In genomic region chr14:24215495-24216344, GRCh38 we compare ENCODE assay signal across 8 cellular contexts. TPM values are rescaled to one million over a fixed set of nuclear protein-coding genes. Genes with fewer than 3 reads are reported as not detected.
DNase-seq lines count a peak whose midpoint lies in the region; ATAC-seq and TF ChIP-seq lines count a peak whose summit lies in the region.

Gene MDP1 (minus strand): TSS chr14:24216066. CDS start chr14:24215955, 111 bp downstream.

- no peaks in the 10 kb centered on the region for H3K27me3 ChIP-seq in PC-9 (ENCODE audit: insufficient read depth, low read depth)
- peaks cover 0 to 6% (median 0%) of the 10 kb centered on the region in 4 donors for H3K27me3 ChIP-seq in esophagus muscularis mucosa

- peaks cover 14% of the 10 kb centered on the region; the same call in 1 of the 2 replicates for H3F3A ChIP-seq in PC-9 (ENCODE audit: insufficient read depth, low read depth)

- TF ChIP-seq EP300 in Ishikawa (IDR thresholded peaks at IDR 0.05; ENCODE audit: borderline replicate concordance) (no peak; the same call in 1 of the 2 replicates), esophagus muscularis mucosa (IDR thresholded peaks at IDR 0.05) (no peak)

- POLR2A ChIA-PET in PC-9 (lab: Charles Lee; ENCODE audit: unreplicated experiment), result interaction anchor here (0.5 to 0.7 kb wide), 2 partner anchors 33 to 84 kb away, joined by 3 to 4 read pairs; partner anchors contain the start of genes DHRS1 and NOP9

- CTCF ChIA-PET in PC-9 (lab: Charles Lee), result interaction anchor here (0.7 to 0.8 kb wide), 2 partner anchors 81 to 161 kb away, joined by 3 to 4 read pairs; no protein-coding TSS in a partner anchor

- H3K4me3 Mint-ChIP-seq in activated T-cell treated with anti-CD3 and anti-CD28 coated beads, Interleukin-2, amount 50 U/mL, for 24 hours, result peak within 1 kb of the TSS; percentile 94
- H3K4me3 Mint-ChIP-seq in naive B cell, result peak within 1 kb of the TSS; percentile 91 to 97 (median 94)
- H3K4me3 Mint-ChIP-seq in stimulated activated memory B cell treated with anti-CD40 and anti-IgM and Interleukin-4, amounts not matched to agents 10 μg/mL and 1 μg/mL and 100 μg/mL, for 72 hours, result peak within 1 kb of the TSS; percentile 93

- H3K36me3 ChIP-seq in PC-9 (ENCODE audit: low read depth) (no peaks in the 10 kb centered on the region), esophagus muscularis mucosa (peaks cover 0 to 28% (median 20%) of the 10 kb centered on the region in 4 donors)

- no peaks in the 10 kb centered on the region for H3K9me2 ChIP-seq in PC-9 (ENCODE audit: insufficient read depth)

- peaks cover 51% of the 10 kb centered on the region for H3K4me1 Mint-ChIP-seq in activated T-cell treated with anti-CD3 and anti-CD28 coated beads, Interleukin-2, amount 50 U/mL, for 24 hours (ENCODE audit: low read depth)
- H3K4me1 Mint-ChIP-seq in naive B cell, result peaks cover 37 to 59% (median 43%) of the 10 kb centered on the region in 3 donors
- peaks cover 44% of the 10 kb centered on the region for H3K4me1 Mint-ChIP-seq in stimulated activated memory B cell treated with anti-CD40 and anti-IgM and Interleukin-4, amounts not matched to agents 10 μg/mL and 1 μg/mL and 100 μg/mL, for 72 hours

- H3K9me3 Mint-ChIP-seq in activated T-cell treated with anti-CD3 and anti-CD28 coated beads, Interleukin-2, amount 50 U/mL, for 24 hours, result no peaks in the 10 kb centered on the region
- H3K9me3 Mint-ChIP-seq in naive B cell, result no peaks in the 10 kb centered on the region
- H3K9me3 Mint-ChIP-seq in stimulated activated memory B cell treated with anti-CD40 and anti-IgM and Interleukin-4, amounts not matched to agents 10 μg/mL and 1 μg/mL and 100 μg/mL, for 72 hours, result no peaks in the 10 kb centered on the region

- BruUV-seq in PC-9 (replicated peaks; lab: Mats Ljungman, UMichigan), result no TSS peak

- no peaks in the 10 kb centered on the region; the same call in 1 of the 2 replicates for H4K20me1 ChIP-seq in PC-9 (ENCODE audit: insufficient read depth)

- H3K27ac ChIP-seq in PC-9 (peak within 1 kb of the TSS; percentile 36; the same call in 1 of the 2 replicates), esophagus muscularis mucosa (replicated peaks in 1 of 4) (peak within 1 kb of the TSS; percentile 92 to 99 (median 96))

- DNase-seq in DMS53 treated with DMSO at 0.1 percent for 48 hours (lab: John Stamatoyannopoulos, UW; ENCODE audit: unreplicated experiment) (peak; percentile 66), PC-9 (peak; percentile 66 to 74), esophagus muscularis mucosa (ENCODE audit: extremely low spot score) (peak; percentile 96), naive B cell (peak; percentile 85)
- DNase-seq in activated T-cell treated with anti-CD3 and anti-CD28 coated beads, Interleukin-2, amount 50 U/mL, for 24 hours, result peak; percentile 87

- under 1% methylated on average over 15 of the region's 40 CpGs for WGBS in esophagus muscularis mucosa

- peaks cover 74% of the 10 kb centered on the region for H3K36me3 Mint-ChIP-seq in activated T-cell treated with anti-CD3 and anti-CD28 coated beads, Interleukin-2, amount 50 U/mL, for 24 hours (ENCODE audit: low read depth)
- H3K36me3 Mint-ChIP-seq in naive B cell, result peaks cover 0 to 10% of the 10 kb centered on the region in 2 donors
- peaks cover 15% of the 10 kb centered on the region for H3K36me3 Mint-ChIP-seq in stimulated activated memory B cell treated with anti-CD40 and anti-IgM and Interleukin-4, amounts not matched to agents 10 μg/mL and 1 μg/mL and 100 μg/mL, for 72 hours

- H3K79me2 ChIP-seq in PC-9 (ENCODE audit: low read depth), result peaks cover 13% of the 10 kb centered on the region

- ATAC-seq in GM21576 (IDR thresholded peaks at IDR 0.05; ENCODE audit: unreplicated experiment) (peak; percentile 60), naive B cell (ENCODE audit: low read depth in 2 of 2) (peak; percentile 71 to 72)
- ATAC-seq in stimulated activated memory B cell treated with anti-CD40 and anti-IgM and Interleukin-4, amounts not matched to agents 10 μg/mL and 1 μg/mL and 100 μg/mL, for 72 hours, result peak; percentile 90

- H3K4me3 ChIP-seq in PC-9 (peak within 1 kb of the TSS; percentile 73), esophagus muscularis mucosa (peak within 1 kb of the TSS; percentile 63 to 78 (median 73))

- peak within 1 kb of the TSS; percentile 80 for H3K4me2 ChIP-seq in PC-9

- H3K27me3 Mint-ChIP-seq in activated T-cell treated with anti-CD3 and anti-CD28 coated beads, Interleukin-2, amount 50 U/mL, for 24 hours, result no peaks in the 10 kb centered on the region
- H3K27me3 Mint-ChIP-seq in naive B cell, result no peaks in the 10 kb centered on the region
- no peaks in the 10 kb centered on the region for H3K27me3 Mint-ChIP-seq in stimulated activated memory B cell treated with anti-CD40 and anti-IgM and Interleukin-4, amounts not matched to agents 10 μg/mL and 1 μg/mL and 100 μg/mL, for 72 hours

- peaks cover 10% of the 10 kb centered on the region; the same call in 1 of the 2 replicates for H3K4me1 ChIP-seq in PC-9 (replicated peaks; ENCODE audit: insufficient read depth)
- H3K4me1 ChIP-seq in esophagus muscularis mucosa, result peaks cover 26 to 48% (median 43%) of the 10 kb centered on the region in 4 donors

- intact Hi-C loops in PC-9 (cut with micrococcal nuclease; ENCODE audit: unreplicated experiment) (no loop called here), esophagus muscularis mucosa (cut with DNase I) (no loop called here)

- H3K27ac Mint-ChIP-seq in activated T-cell treated with anti-CD3 and anti-CD28 coated beads, Interleukin-2, amount 50 U/mL, for 24 hours, result peak within 1 kb of the TSS; percentile 97
- H3K27ac Mint-ChIP-seq in naive B cell, result peak within 1 kb of the TSS; percentile 79 to 99 (median 98)
- H3K27ac Mint-ChIP-seq in stimulated activated memory B cell treated with anti-CD40 and anti-IgM and Interleukin-4, amounts not matched to agents 10 μg/mL and 1 μg/mL and 100 μg/mL, for 72 hours, result peak within 1 kb of the TSS; percentile 94

- H2AFZ ChIP-seq in PC-9, result peak within 1 kb of the TSS; percentile 96

- TF ChIP-seq POLR2A in esophagus muscularis mucosa (IDR thresholded peaks at IDR 0.05; ENCODE audit: low read depth), result peak; percentile 50

- TF ChIP-seq RAD21 in Ishikawa (IDR thresholded peaks at IDR 0.05; ENCODE audit: low read depth), result peak; percentile 62

- H3K9me3 ChIP-seq in PC-9 (ENCODE audit: insufficient read depth, low read depth) (no peaks in the 10 kb centered on the region), esophagus muscularis mucosa (no peaks in the 10 kb centered on the region)

- TF ChIP-seq CTCF in PC-9 (conservative IDR thresholded peaks at IDR 0.05) (no peak), esophagus muscularis mucosa (IDR thresholded peaks at IDR 0.05) (peak; percentile 49 to 60 (median 53))

TF ChIP-seq in Ishikawa, 13 proteins besides CTCF, POLR2A, EP300 and RAD21:
- TF ChIP-seq, protein P1, sequence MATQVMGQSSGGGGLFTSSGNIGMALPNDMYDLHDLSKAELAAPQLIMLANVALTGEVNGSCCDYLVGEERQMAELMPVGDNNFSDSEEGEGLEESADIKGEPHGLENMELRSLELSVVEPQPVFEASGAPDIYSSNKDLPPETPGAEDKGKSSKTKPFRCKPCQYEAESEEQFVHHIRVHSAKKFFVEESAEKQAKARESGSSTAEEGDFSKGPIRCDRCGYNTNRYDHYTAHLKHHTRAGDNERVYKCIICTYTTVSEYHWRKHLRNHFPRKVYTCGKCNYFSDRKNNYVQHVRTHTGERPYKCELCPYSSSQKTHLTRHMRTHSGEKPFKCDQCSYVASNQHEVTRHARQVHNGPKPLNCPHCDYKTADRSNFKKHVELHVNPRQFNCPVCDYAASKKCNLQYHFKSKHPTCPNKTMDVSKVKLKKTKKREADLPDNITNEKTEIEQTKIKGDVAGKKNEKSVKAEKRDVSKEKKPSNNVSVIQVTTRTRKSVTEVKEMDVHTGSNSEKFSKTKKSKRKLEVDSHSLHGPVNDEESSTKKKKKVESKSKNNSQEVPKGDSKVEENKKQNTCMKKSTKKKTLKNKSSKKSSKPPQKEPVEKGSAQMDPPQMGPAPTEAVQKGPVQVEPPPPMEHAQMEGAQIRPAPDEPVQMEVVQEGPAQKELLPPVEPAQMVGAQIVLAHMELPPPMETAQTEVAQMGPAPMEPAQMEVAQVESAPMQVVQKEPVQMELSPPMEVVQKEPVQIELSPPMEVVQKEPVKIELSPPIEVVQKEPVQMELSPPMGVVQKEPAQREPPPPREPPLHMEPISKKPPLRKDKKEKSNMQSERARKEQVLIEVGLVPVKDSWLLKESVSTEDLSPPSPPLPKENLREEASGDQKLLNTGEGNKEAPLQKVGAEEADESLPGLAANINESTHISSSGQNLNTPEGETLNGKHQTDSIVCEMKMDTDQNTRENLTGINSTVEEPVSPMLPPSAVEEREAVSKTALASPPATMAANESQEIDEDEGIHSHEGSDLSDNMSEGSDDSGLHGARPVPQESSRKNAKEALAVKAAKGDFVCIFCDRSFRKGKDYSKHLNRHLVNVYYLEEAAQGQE (IDR thresholded peaks at IDR 0.05; ENCODE audit: low read depth), result no peak
- no peak for TF ChIP-seq FOXM1 (IDR thresholded peaks at IDR 0.05; ENCODE audit: borderline replicate concordance, low read depth)
- peak; percentile 63; the same call in 1 of the 2 replicates for TF ChIP-seq TAF1 (IDR thresholded peaks at IDR 0.05; ENCODE audit: low read depth)
- TF ChIP-seq YY1 (IDR thresholded peaks at IDR 0.05; ENCODE audit: low read depth), result peak; percentile 87
- peak; percentile 70 for TF ChIP-seq MAX (IDR thresholded peaks at IDR 0.05)
- TF ChIP-seq, protein P2, sequence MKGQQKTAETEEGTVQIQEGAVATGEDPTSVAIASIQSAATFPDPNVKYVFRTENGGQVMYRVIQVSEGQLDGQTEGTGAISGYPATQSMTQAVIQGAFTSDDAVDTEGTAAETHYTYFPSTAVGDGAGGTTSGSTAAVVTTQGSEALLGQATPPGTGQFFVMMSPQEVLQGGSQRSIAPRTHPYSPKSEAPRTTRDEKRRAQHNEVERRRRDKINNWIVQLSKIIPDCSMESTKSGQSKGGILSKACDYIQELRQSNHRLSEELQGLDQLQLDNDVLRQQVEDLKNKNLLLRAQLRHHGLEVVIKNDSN (IDR thresholded peaks at IDR 0.05), result no peak
- peak; percentile 80 for TF ChIP-seq CREB1 (IDR thresholded peaks at IDR 0.05; ENCODE audit: low read depth)
- peak; percentile 94 for TF ChIP-seq CEBPB (IDR thresholded peaks at IDR 0.05)
TF ChIP-seq in Ishikawa: peak in this region for 5.

RNA-seq across cellular contexts. Expression of gene MDP1, which starts in this region (rescaled TPM):
- total RNA-seq in PC-9 (2021) (8.7 and 15.3 TPM in 2 replicates), esophagus muscularis mucosa (10 to 100 TPM; 11.1 to 17.5 (median 14.4) TPM)
- polyA plus RNA-seq in naive B cell (ENCODE audit: low read depth in 6 of 6), result 10 to 100 TPM; 32.7 to 48.2 (median 37.3) TPM

Comparison
In these comparisons a context has a peak if more than half of its experiments do, and no peak if none do; other contexts are left out.
1. Peak in every context shown above with its lines: DNase-seq, ATAC-seq, H3K4me3 ChIP-seq and H3K27ac ChIP-seq.